In genomic region chrX:139194571-139195280, GRCh38 we compare ENCODE assay signal across 9 cellular contexts.
DNase-seq lines count a peak whose midpoint lies in the region; ATAC-seq and TF ChIP-seq lines count a peak whose summit lies in the region.
"Had no signal": no experiment of that assay in that cellular context is flagged by ENCODE, and none has a peak within 500 bp of the region (broad histone marks: within the 10 kb centered on the region; RNA-seq: fewer than 3 reads in every experiment).

No MANE protein-coding gene starts in this region.

- CTCF ChIA-PET in activated CD8-positive, alpha-beta T cell treated with anti-CD3 and anti-CD28 coated beads for 36 hours (lab: Charles Lee), result no interaction called here
- CTCF ChIA-PET in activated CD8-positive, alpha-beta T cell treated with anti-CD3 and anti-CD28 coated beads, Interleukin-2, amount 10 ng/mL, durations not matched to agents 7 days and 5 days (lab: Charles Lee), result no interaction called here

- no peak overlapping the region for H3K27ac Mint-ChIP-seq in activated CD8-positive, alpha-beta T cell treated with anti-CD3 and anti-CD28 coated beads for 36 hours
- no peak overlapping the region for H3K27ac Mint-ChIP-seq in activated CD8-positive, alpha-beta T cell treated with anti-CD3 and anti-CD28 coated beads, Interleukin-2, amount 10 ng/mL, durations not matched to agents 7 days and 5 days
- H3K27ac Mint-ChIP-seq in memory B cell, result no peak overlapping the region
- H3K27ac Mint-ChIP-seq: CD4-positive, CD25-positive, alpha-beta regulatory T cell had no signal

- H3K9me3 Mint-ChIP-seq in activated CD8-positive, alpha-beta T cell treated with anti-CD3 and anti-CD28 coated beads for 36 hours, result no peaks in the 10 kb centered on the region
- H3K9me3 Mint-ChIP-seq in activated CD8-positive, alpha-beta T cell treated with anti-CD3 and anti-CD28 coated beads, Interleukin-2, amount 10 ng/mL, durations not matched to agents 7 days and 5 days (ENCODE audit: insufficient read depth), result no peaks in the 10 kb centered on the region
- H3K9me3 Mint-ChIP-seq in memory B cell, result peaks cover 1% of the 10 kb centered on the region

- POLR2A ChIA-PET in activated CD8-positive, alpha-beta T cell treated with anti-CD3 and anti-CD28 coated beads for 36 hours (lab: Charles Lee), result no interaction called here
- POLR2A ChIA-PET in activated CD8-positive, alpha-beta T cell treated with anti-CD3 and anti-CD28 coated beads, Interleukin-2, amount 10 ng/mL, durations not matched to agents 7 days and 5 days (lab: Charles Lee), result no interaction called here

- H3K4me1 Mint-ChIP-seq in activated CD8-positive, alpha-beta T cell treated with anti-CD3 and anti-CD28 coated beads for 36 hours (ENCODE audit: low read depth), result no peaks in the 10 kb centered on the region
- H3K4me1 Mint-ChIP-seq in activated CD8-positive, alpha-beta T cell treated with anti-CD3 and anti-CD28 coated beads, Interleukin-2, amount 10 ng/mL, durations not matched to agents 7 days and 5 days (ENCODE audit: low read depth), result peaks cover 3% of the 10 kb centered on the region
- no peaks in the 10 kb centered on the region for H3K4me1 Mint-ChIP-seq in memory B cell

- H3K36me3 Mint-ChIP-seq in activated CD8-positive, alpha-beta T cell treated with anti-CD3 and anti-CD28 coated beads for 36 hours (ENCODE audit: low read depth), result no peaks in the 10 kb centered on the region
- no peaks in the 10 kb centered on the region for H3K36me3 Mint-ChIP-seq in activated CD8-positive, alpha-beta T cell treated with anti-CD3 and anti-CD28 coated beads, Interleukin-2, amount 10 ng/mL, durations not matched to agents 7 days and 5 days (ENCODE audit: low read depth)
- H3K36me3 Mint-ChIP-seq in memory B cell, result no peaks in the 10 kb centered on the region
- H3K36me3 Mint-ChIP-seq: CD4-positive, CD25-positive, alpha-beta regulatory T cell had no signal

- DNase-seq in activated CD8-positive, alpha-beta T cell treated with anti-CD3 and anti-CD28 coated beads for 36 hours, result no peak
- DNase-seq in activated CD8-positive, alpha-beta T cell treated with anti-CD3 and anti-CD28 coated beads, Interleukin-2, amount 10 ng/mL, durations not matched to agents 7 days and 5 days, result no peak
- DNase-seq in coronary artery (ENCODE audit: low spot score), result no peak
- no peak for DNase-seq in memory B cell (ENCODE audit: low spot score in 2 of 2)
- DNase-seq in ureter (ENCODE audit: low spot score), result peak; percentile 44
- DNase-seq in omental fat pad (ENCODE audit: low spot score), result no peak
- no peak for DNase-seq in putamen (ENCODE audit: low spot score)
- DNase-seq: CD4-positive, CD25-positive, alpha-beta regulatory T cell had no signal

- no peak overlapping the region for H3K27ac ChIP-seq in coronary artery

- H3K4me3 ChIP-seq in coronary artery, result peak overlapping the region; percentile 65

- intact Hi-C loops in activated CD8-positive, alpha-beta T cell treated with anti-CD3 and anti-CD28 coated beads for 36 hours (cut with micrococcal nuclease), result no loop called here

- peaks cover 33% of the 10 kb centered on the region for H3K27me3 Mint-ChIP-seq in activated CD8-positive, alpha-beta T cell treated with anti-CD3 and anti-CD28 coated beads for 36 hours
- H3K27me3 Mint-ChIP-seq in activated CD8-positive, alpha-beta T cell treated with anti-CD3 and anti-CD28 coated beads, Interleukin-2, amount 10 ng/mL, durations not matched to agents 7 days and 5 days (ENCODE audit: low read depth), result peaks cover 12% of the 10 kb centered on the region
- H3K27me3 Mint-ChIP-seq in memory B cell, result peaks cover 11% of the 10 kb centered on the region

- H3K4me3 Mint-ChIP-seq in activated CD8-positive, alpha-beta T cell treated with anti-CD3 and anti-CD28 coated beads for 36 hours, result peak overlapping the region; percentile 5
- H3K4me3 Mint-ChIP-seq in activated CD8-positive, alpha-beta T cell treated with anti-CD3 and anti-CD28 coated beads, Interleukin-2, amount 10 ng/mL, durations not matched to agents 7 days and 5 days, result no peak overlapping the region
- peak overlapping the region; percentile 21 for H3K4me3 Mint-ChIP-seq in memory B cell

- ATAC-seq in activated CD8-positive, alpha-beta T cell treated with anti-CD3 and anti-CD28 coated beads for 36 hours, result no peak
- ATAC-seq in activated CD8-positive, alpha-beta T cell treated with anti-CD3 and anti-CD28 coated beads, Interleukin-2, amount 10 ng/mL, durations not matched to agents 7 days and 5 days, result no peak
- ATAC-seq in memory B cell (ENCODE audit: low read depth), result no peak
- no peak for ATAC-seq in omental fat pad (ENCODE audit: low FRiP score)
- no peak for ATAC-seq in HG03045 (IDR thresholded peaks at IDR 0.05; ENCODE audit: unreplicated experiment)

- TF ChIP-seq CTCF in activated CD8-positive, alpha-beta T cell treated with anti-CD3 and anti-CD28 coated beads for 36 hours (IDR thresholded peaks at IDR 0.05), result no peak
- no peak for TF ChIP-seq CTCF in coronary artery (IDR thresholded peaks at IDR 0.05)
- no peak for TF ChIP-seq CTCF in omental fat pad (IDR thresholded peaks at IDR 0.05)
